Comparison of ENCODE assay signal across 1 cellular context in the genomic region with DNA sequence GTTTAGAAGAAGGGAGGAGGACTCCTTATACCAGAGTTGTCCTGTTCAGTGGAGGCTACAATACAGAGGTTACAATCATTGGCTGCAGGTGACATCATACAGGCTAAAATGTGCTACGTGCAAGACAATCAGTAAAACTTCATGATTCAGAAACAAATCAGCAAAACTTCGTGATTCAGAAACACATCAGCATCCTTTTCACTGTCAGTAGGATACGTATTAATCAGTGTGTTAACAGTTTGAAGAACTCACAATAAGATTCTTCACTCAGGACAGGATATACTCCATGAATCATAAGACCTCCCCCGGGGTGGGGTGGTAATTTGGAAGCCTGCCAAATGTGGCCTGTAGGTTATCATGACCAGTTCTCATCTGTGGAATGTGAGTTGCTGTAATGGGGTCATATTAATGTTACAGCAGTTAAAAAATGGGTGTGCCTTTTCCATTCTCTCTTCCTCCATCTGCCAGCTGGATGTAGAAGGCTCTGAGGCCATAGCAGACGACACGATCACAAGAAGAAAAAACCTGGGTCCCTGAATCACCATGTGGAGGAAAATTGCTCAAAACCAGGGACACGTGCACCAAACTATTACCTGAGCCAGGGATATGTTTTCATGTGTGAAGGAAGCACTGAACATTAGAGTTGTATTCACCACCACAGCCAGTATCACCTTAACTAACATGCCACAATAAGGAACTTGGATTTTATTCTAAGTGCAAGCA.
TF ChIP-seq lines count a peak whose summit lies in the region.

No MANE protein-coding gene starts in this region.

TF ChIP-seq in HEK293, 187 proteins besides CTCF, POLR2A, EP300 and RAD21 (continued from another document and continues in another):
- TF ChIP-seq ZNF18 (tag by site-specific recombination; IDR thresholded peaks at IDR 0.05): no peak
- peak; percentile 58; the same call in 1 of the 2 replicates for TF ChIP-seq KLF10 (tag by site-specific recombination; IDR thresholded peaks at IDR 0.05)
- no peak for TF ChIP-seq ZBTB48 (tag by site-specific recombination; IDR thresholded peaks at IDR 0.05)
- TF ChIP-seq ATF2 (tag by site-specific recombination; IDR thresholded peaks at IDR 0.05; ENCODE audit: low read depth): no peak
- no peak for TF ChIP-seq ZNF426 (tag by site-specific recombination; IDR thresholded peaks at IDR 0.05)
- TF ChIP-seq ZSCAN16 (tag by site-specific recombination; IDR thresholded peaks at IDR 0.05): no peak
- no peak for TF ChIP-seq ZNF501 (tag by site-specific recombination; IDR thresholded peaks at IDR 0.05)
- TF ChIP-seq, protein P1, sequence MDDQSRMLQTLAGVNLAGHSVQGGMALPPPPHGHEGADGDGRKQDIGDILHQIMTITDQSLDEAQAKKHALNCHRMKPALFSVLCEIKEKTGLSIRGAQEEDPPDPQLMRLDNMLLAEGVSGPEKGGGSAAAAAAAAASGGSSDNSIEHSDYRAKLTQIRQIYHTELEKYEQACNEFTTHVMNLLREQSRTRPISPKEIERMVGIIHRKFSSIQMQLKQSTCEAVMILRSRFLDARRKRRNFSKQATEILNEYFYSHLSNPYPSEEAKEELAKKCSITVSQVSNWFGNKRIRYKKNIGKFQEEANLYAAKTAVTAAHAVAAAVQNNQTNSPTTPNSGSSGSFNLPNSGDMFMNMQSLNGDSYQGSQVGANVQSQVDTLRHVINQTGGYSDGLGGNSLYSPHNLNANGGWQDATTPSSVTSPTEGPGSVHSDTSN (CRISPR knock-in tag; IDR thresholded peaks at IDR 0.05): no peak
- TF ChIP-seq, protein P2, sequence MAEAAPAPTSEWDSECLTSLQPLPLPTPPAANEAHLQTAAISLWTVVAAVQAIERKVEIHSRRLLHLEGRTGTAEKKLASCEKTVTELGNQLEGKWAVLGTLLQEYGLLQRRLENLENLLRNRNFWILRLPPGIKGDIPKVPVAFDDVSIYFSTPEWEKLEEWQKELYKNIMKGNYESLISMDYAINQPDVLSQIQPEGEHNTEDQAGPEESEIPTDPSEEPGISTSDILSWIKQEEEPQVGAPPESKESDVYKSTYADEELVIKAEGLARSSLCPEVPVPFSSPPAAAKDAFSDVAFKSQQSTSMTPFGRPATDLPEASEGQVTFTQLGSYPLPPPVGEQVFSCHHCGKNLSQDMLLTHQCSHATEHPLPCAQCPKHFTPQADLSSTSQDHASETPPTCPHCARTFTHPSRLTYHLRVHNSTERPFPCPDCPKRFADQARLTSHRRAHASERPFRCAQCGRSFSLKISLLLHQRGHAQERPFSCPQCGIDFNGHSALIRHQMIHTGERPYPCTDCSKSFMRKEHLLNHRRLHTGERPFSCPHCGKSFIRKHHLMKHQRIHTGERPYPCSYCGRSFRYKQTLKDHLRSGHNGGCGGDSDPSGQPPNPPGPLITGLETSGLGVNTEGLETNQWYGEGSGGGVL (tag by site-specific recombination; IDR thresholded peaks at IDR 0.05): peak; percentile 68
- no peak for TF ChIP-seq ZNF24 (tag by site-specific recombination; IDR thresholded peaks at IDR 0.05)
- no peak for TF ChIP-seq ZNF623 (tag by site-specific recombination; IDR thresholded peaks at IDR 0.05)
- 0 out of 2 replicates have a peak, but pooled peaks have one; percentile 12 for TF ChIP-seq ZNF10 (tag by site-specific recombination; IDR thresholded peaks at IDR 0.05)
- TF ChIP-seq ZBTB49 (tag by site-specific recombination; IDR thresholded peaks at IDR 0.05; ENCODE audit: low read depth): no peak
- no peak for TF ChIP-seq REST (tag by site-specific recombination; IDR thresholded peaks at IDR 0.05)
- TF ChIP-seq, protein P3, sequence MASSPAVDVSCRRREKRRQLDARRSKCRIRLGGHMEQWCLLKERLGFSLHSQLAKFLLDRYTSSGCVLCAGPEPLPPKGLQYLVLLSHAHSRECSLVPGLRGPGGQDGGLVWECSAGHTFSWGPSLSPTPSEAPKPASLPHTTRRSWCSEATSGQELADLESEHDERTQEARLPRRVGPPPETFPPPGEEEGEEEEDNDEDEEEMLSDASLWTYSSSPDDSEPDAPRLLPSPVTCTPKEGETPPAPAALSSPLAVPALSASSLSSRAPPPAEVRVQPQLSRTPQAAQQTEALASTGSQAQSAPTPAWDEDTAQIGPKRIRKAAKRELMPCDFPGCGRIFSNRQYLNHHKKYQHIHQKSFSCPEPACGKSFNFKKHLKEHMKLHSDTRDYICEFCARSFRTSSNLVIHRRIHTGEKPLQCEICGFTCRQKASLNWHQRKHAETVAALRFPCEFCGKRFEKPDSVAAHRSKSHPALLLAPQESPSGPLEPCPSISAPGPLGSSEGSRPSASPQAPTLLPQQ (tag by site-specific recombination; IDR thresholded peaks at IDR 0.05): no peak
- TF ChIP-seq, protein P4, sequence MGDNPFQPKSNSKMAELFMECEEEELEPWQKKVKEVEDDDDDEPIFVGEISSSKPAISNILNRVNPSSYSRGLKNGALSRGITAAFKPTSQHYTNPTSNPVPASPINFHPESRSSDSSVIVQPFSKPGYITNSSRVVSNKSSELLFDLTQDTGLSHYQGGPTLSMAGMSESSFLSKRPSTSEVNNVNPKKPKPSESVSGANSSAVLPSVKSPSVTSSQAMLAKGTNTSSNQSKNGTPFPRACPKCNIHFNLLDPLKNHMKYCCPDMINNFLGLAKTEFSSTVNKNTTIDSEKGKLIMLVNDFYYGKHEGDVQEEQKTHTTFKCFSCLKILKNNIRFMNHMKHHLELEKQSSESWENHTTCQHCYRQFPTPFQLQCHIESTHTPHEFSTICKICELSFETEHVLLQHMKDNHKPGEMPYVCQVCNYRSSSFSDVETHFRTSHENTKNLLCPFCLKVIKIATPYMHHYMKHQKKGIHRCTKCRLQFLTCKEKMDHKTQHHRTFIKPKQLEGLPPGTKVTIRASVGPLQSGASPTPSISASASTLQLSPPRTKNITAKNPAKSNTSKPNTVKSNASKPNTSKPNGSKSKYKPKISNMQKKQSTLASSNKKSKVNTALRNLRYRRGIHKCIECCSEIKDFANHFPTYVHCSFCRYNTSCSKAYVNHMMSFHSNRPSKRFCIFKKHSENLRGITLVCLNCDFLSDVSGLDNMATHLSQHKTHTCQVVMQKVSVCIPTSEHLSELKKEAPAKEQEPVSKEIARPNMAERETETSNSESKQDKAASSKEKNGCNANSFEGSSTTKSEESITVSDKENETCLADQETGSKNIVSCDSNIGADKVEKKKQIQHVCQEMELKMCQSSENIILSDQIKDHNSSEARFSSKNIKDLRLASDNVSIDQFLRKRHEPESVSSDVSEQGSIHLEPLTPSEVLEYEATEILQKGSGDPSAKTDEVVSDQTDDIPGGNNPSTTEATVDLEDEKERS (tag by site-specific recombination; IDR thresholded peaks at IDR 0.05): no peak
- no peak for TF ChIP-seq ZNF785 (tag by site-specific recombination; IDR thresholded peaks at IDR 0.05)
- TF ChIP-seq ZFP3 (tag by site-specific recombination; IDR thresholded peaks at IDR 0.05; ENCODE audit: low read depth): no peak
- TF ChIP-seq ZSCAN30 (tag by site-specific recombination; IDR thresholded peaks at IDR 0.05): peak; percentile 45; the same call in 1 of the 2 replicates
- 0 out of 2 replicates have a peak, but pooled peaks have one; percentile 23 for TF ChIP-seq ZNF324 (tag by site-specific recombination; IDR thresholded peaks at IDR 0.05)
- TF ChIP-seq SP7 (tag by site-specific recombination; IDR thresholded peaks at IDR 0.05): peak; percentile 83; the same call in 1 of the 2 replicates
- 0 out of 2 replicates have a peak, but pooled peaks have one; percentile 7 for TF ChIP-seq SCRT1 (tag by site-specific recombination; IDR thresholded peaks at IDR 0.05; ENCODE audit: borderline replicate concordance)
- TF ChIP-seq, protein P5, sequence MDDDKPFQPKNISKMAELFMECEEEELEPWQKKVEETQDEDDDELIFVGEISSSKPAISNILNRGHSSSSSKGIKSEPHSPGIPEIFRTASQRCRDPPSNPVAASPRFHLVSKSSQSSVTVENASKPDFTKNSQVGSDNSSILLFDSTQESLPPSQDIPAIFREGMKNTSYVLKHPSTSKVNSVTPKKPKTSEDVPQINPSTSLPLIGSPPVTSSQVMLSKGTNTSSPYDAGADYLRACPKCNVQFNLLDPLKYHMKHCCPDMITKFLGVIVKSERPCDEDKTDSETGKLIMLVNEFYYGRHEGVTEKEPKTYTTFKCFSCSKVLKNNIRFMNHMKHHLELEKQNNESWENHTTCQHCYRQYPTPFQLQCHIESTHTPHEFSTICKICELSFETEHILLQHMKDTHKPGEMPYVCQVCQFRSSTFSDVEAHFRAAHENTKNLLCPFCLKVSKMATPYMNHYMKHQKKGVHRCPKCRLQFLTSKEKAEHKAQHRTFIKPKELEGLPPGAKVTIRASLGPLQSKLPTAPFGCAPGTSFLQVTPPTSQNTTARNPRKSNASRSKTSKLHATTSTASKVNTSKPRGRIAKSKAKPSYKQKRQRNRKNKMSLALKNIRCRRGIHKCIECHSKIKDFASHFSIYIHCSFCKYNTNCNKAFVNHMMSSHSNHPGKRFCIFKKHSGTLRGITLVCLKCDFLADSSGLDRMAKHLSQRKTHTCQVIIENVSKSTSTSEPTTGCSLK (tag by site-specific recombination; IDR thresholded peaks at IDR 0.05): no peak
- TF ChIP-seq ZNF707 (tag by site-specific recombination; IDR thresholded peaks at IDR 0.05): no peak
- TF ChIP-seq ZNF660 (tag by site-specific recombination; IDR thresholded peaks at IDR 0.05): peak; percentile 73; the same call in 1 of the 2 replicates
- TF ChIP-seq ZNF548 (tag by site-specific recombination; IDR thresholded peaks at IDR 0.05): no peak
- TF ChIP-seq SCRT2 (tag by site-specific recombination; IDR thresholded peaks at IDR 0.05): peak; percentile 25; the same call in 1 of the 2 replicates
- TF ChIP-seq ZNF121 (tag by site-specific recombination; IDR thresholded peaks at IDR 0.05): no peak
- TF ChIP-seq GLIS1 (tag by site-specific recombination; IDR thresholded peaks at IDR 0.05): peak; percentile 46; the same call in 1 of the 2 replicates
- no peak for TF ChIP-seq ZNF174 (tag by site-specific recombination; IDR thresholded peaks at IDR 0.05)
- no peak for TF ChIP-seq ZNF248 (tag by site-specific recombination; IDR thresholded peaks at IDR 0.05)
- peak; percentile 59; the same call in 1 of the 2 replicates for TF ChIP-seq ZBTB21 (tag by site-specific recombination; IDR thresholded peaks at IDR 0.05)
- no peak for TF ChIP-seq ZNF626 (tag by site-specific recombination; IDR thresholded peaks at IDR 0.05)
- no peak for TF ChIP-seq ZNF132 (tag by site-specific recombination; IDR thresholded peaks at IDR 0.05; ENCODE audit: borderline replicate concordance)
- no peak for TF ChIP-seq ZNF146 (tag by site-specific recombination; IDR thresholded peaks at IDR 0.05)
